ENCODE assay signal across 18 cellular contexts in genomic region chr13:23903906-23904280, GRCh38. TPM values are rescaled to one million over a fixed set of nuclear protein-coding genes. Genes with fewer than 3 reads are reported as not detected.
A peak's percentile ranks its signal among the peaks of the same experiment; 100 is the strongest.
DNase-seq lines count a peak whose midpoint lies in the region; ATAC-seq, FAIRE-seq and TF ChIP-seq lines count a peak whose summit lies in the region.
"Had no signal": no experiment of that assay in that cellular context is flagged by ENCODE, and none has a peak within 500 bp of the region (broad histone marks: within the 10 kb centered on the region; RNA-seq: fewer than 3 reads in every experiment).

No MANE protein-coding gene starts in this region.

- H3K36me3 ChIP-seq in H7 (replicated peaks; ENCODE audit: control insufficient read depth, insufficient read depth, low read length): no peaks in the 10 kb centered on the region
- H3K36me3 ChIP-seq: BLaER1 had no signal

- peak overlapping the region; percentile 45 for H3K4me3 ChIP-seq in H7 (ENCODE audit: insufficient read depth, low read depth, low read length)
- H3K4me3 ChIP-seq in astrocyte of the cerebellum (ENCODE audit: low read depth, low read length): peak overlapping the region; percentile 24
- H3K4me3 ChIP-seq: BLaER1 had no signal

- no peak for FAIRE-seq in RCC 7860 (lab: Jason Lieb, UNC)

- H3K27me3 ChIP-seq in H7 (ENCODE audit: control insufficient read depth, insufficient read depth, low read length): peaks cover 20% of the 10 kb centered on the region

- no peak for TF ChIP-seq CTCF in astrocyte of the cerebellum (IDR thresholded peaks at IDR 0.05; ENCODE audit: low read depth, low read length, missing control alignments)

- ATAC-seq in stimulated activated naive CD8-positive, alpha-beta T cell treated with anti-CD3 and anti-CD28 coated beads, Interleukin-15, Interleukin-2, amounts not matched to agents 100 U/mL and 50 U/mL, for 24 hours: peak; percentile 10

- DNase-seq in H7 (peak; percentile 45), astrocyte of the cerebellum (ENCODE audit: low read depth) (no peak), iPS-NIHi11 (ENCODE audit: low spot score) (peak; percentile 51), RCC 7860 (ENCODE audit: low spot score) (no peak)
- DNase-seq in stimulated activated naive CD8-positive, alpha-beta T cell treated with anti-CD3 and anti-CD28 coated beads, Interleukin-15, Interleukin-2, amounts not matched to agents 100 U/mL and 50 U/mL, for 24 hours: no peak
- no peak for DNase-seq in stimulated activated naive CD4-positive, alpha-beta T cell (lab: John Stamatoyannopoulos, UW)
- no peak for DNase-seq in activated naive CD4-positive, alpha-beta T cell treated with anti-CD3 and anti-CD28 coated beads, Interleukin-2, amount 50 U/mL, for 16 hours
- DNase-seq: activated CD4-positive, alpha-beta T cell treated with anti-CD3 and anti-CD28 coated beads, Interleukin-2, amount 10 ng/mL, durations not matched to agents 7 days and 5 days; NCI-H1436 treated with DMSO at 0.1 percent for 48 hours; NCI-H345; stimulated activated CD4-positive, alpha-beta T cell treated with anti-CD3 and anti-CD28 coated beads, Interleukin-15, amount 100 ng/mL, for 24 hours; substantia nigra; T1000 had no signal

- in situ Hi-C loops in astrocyte of the cerebellum (cut with HindIII; ENCODE audit: low sequenced_read_pairs): no loop called here

RNA-seq across cellular contexts. Expression of gene C1QTNF9B, which starts 6.6 kb away (rescaled TPM):
- total RNA-seq in H7 (2014; rRNA removed; shearing (Covaris generic)): not detected in 2 replicates
- total RNA-seq: activated CD4-positive, alpha-beta T cell treated with anti-CD3 and anti-CD28 coated beads, Interleukin-2, amount 10 ng/mL, durations not matched to agents 7 days and 5 days; chondrocyte; epithelial cell of proximal tubule; myocyte; progenitor cell of endocrine pancreas had no signal

RNA-seq across cellular contexts. Expression of gene MIPEP, which starts 14.7 kb away (rescaled TPM):
- total RNA-seq in H7 (2014; rRNA removed; shearing (Covaris generic)): 22.5 and 25.3 TPM in 2 replicates

Comparison
In these comparisons a context has a peak if more than half of its experiments do, and no peak if none do; other contexts are left out.
1. DNase-seq: peak in H7 (single experiment) and iPS-NIHi11 (single experiment); none in astrocyte of the cerebellum (single experiment), stimulated activated naive CD8-positive, alpha-beta T cell treated with anti-CD3 and anti-CD28 coated beads, Interleukin-15, Interleukin-2, amounts not matched to agents 100 U/mL and 50 U/mL, for 24 hours (single experiment), stimulated activated naive CD4-positive, alpha-beta T cell (0 of 6), activated naive CD4-positive, alpha-beta T cell treated with anti-CD3 and anti-CD28 coated beads, Interleukin-2, amount 50 U/mL, for 16 hours (single experiment) and RCC 7860 (single experiment).